ENCODE assay signal across 27 cellular contexts in the genomic region with DNA sequence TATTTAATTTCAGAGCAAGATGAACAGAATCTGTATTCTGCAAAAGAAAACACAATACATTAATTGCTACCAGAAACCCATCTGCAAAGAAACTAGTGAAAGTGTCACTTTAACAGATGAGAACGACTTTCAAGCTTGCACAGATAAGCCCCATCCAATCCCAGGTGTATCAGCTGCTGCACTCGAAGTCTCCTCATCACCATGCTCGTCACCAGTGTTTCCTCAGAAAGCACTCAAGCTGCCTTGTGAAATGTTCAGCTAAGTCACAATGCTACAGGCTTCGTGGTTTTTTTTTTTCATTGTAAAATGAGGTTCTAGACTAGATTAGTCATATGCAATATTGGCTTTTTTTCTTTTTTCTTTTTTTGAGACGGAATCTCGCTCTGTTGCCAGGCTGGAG. TPM values are rescaled to one million over a fixed set of nuclear protein-coding genes. Genes with fewer than 3 reads are reported as not detected.
DNase-seq lines count a peak whose midpoint lies in the region; ATAC-seq, FAIRE-seq and TF ChIP-seq lines count a peak whose summit lies in the region.
"Had no signal": no experiment of that assay in that cellular context is flagged by ENCODE, and none has a peak within 500 bp of the region (broad histone marks: within the 10 kb centered on the region; RNA-seq: fewer than 3 reads in every experiment).

No MANE protein-coding gene starts in this region.

- no peak for ATAC-seq in naive thymus-derived CD8-positive, alpha-beta T cell
- ATAC-seq in GM21619 (IDR thresholded peaks at IDR 0.05; ENCODE audit: unreplicated experiment) = no peak
- ATAC-seq: A549 had no signal

- peaks cover 13% of the 10 kb centered on the region for H3K4me1 Mint-ChIP-seq in activated CD4-positive, alpha-beta memory T cell treated with anti-CD3 and anti-CD28 coated beads for 36 hours (ENCODE audit: low read depth)
- H3K4me1 Mint-ChIP-seq in activated CD4-positive, alpha-beta memory T cell treated with anti-CD3 and anti-CD28 coated beads, Interleukin-2, amount 10 ng/mL, durations not matched to agents 7 days and 5 days = peaks cover 13% of the 10 kb centered on the region
- peaks cover 16% of the 10 kb centered on the region for H3K4me1 Mint-ChIP-seq in activated T-helper 1 cell treated with anti-CD3 and anti-CD28 coated beads, Interleukin-12 subunit alpha, Interleukin-12 subunit beta, Interleukin-2, Interleukin-4 antibody, amounts not matched to agents 30 ng/mL and 10 ng/mL and 1 ng/mL, durations not matched to agents 14 hours and 24 hours and 36 hours (ENCODE audit: low read depth)
- H3K4me1 Mint-ChIP-seq in naive thymus-derived CD8-positive, alpha-beta T cell = peaks cover 8 to 22% (median 19%) of the 10 kb centered on the region in 4 donors

- H3K4me3 Mint-ChIP-seq in activated CD4-positive, alpha-beta memory T cell treated with anti-CD3 and anti-CD28 coated beads for 36 hours = no peak overlapping the region
- H3K4me3 Mint-ChIP-seq in activated CD4-positive, alpha-beta memory T cell treated with anti-CD3 and anti-CD28 coated beads, Interleukin-2, amount 10 ng/mL, durations not matched to agents 7 days and 5 days = no peak overlapping the region
- H3K4me3 Mint-ChIP-seq in activated T-helper 1 cell treated with anti-CD3 and anti-CD28 coated beads, Interleukin-12 subunit alpha, Interleukin-12 subunit beta, Interleukin-2, Interleukin-4 antibody, amounts not matched to agents 30 ng/mL and 10 ng/mL and 1 ng/mL, durations not matched to agents 14 hours and 24 hours and 36 hours = no peak overlapping the region
- H3K4me3 Mint-ChIP-seq in naive thymus-derived CD8-positive, alpha-beta T cell = no peak overlapping the region
- H3K4me3 Mint-ChIP-seq: stimulated activated naive CD8-positive, alpha-beta T cell treated with anti-CD3 and anti-CD28 coated beads, Interleukin-15, Interleukin-2, amounts not matched to agents 100 ng/mL and 50 ng/mL, for 24 hours had no signal

- peak; percentile 22 for DNase-seq in activated CD4-positive, alpha-beta memory T cell treated with anti-CD3 and anti-CD28 coated beads for 36 hours
- no peak for DNase-seq in activated CD4-positive, alpha-beta memory T cell treated with anti-CD3 and anti-CD28 coated beads, Interleukin-2, amount 10 ng/mL, durations not matched to agents 7 days and 5 days
- DNase-seq in ELR (ENCODE audit: low read depth) = peak; percentile 29
- DNase-seq in activated T-helper 1 cell treated with anti-CD3 and anti-CD28 coated beads, Interleukin-12 subunit alpha, Interleukin-12 subunit beta, Interleukin-2, Interleukin-4 antibody, amounts not matched to agents 30 ng/mL and 10 ng/mL and 1 ng/mL, durations not matched to agents 14 hours and 24 hours and 36 hours (ENCODE audit: low spot score) = no peak
- no peak for DNase-seq in naive thymus-derived CD8-positive, alpha-beta T cell
- DNase-seq in NCI-H748 treated with DMSO at 0.1 percent for 48 hours (lab: John Stamatoyannopoulos, UW) = no peak
- no peak for DNase-seq in D721Med (ENCODE audit: insufficient read length, low spot score)
- DNase-seq: activated CD4-positive, CD25-positive, alpha-beta regulatory T cell treated with anti-CD3 and anti-CD28 coated beads, Interleukin-2, amount 50 U/mL, for 72 hours; activated CD8-positive, alpha-beta memory T cell treated with anti-CD3 and anti-CD28 coated beads, Interleukin-2, amount 50 U/mL, for 4 hours; activated gamma-delta T cell; AML-193; amniotic stem cell; H7; head of caudate nucleus; IMR-90; kidney; NCI-H1417 treated with DMSO at 0.1 percent for 48 hours; NCI-H2081 treated with DMSO at 0.1 percent for 48 hours; NCI-H345; occipital lobe; RPMI8226; stimulated activated CD4-positive, alpha-beta T cell treated with anti-CD3 and anti-CD28 coated beads, Interleukin-15, amount 100 ng/mL, for 24 hours; T-helper 1 cell had no signal

- peaks cover 29% of the 10 kb centered on the region for H3K36me3 Mint-ChIP-seq in activated CD4-positive, alpha-beta memory T cell treated with anti-CD3 and anti-CD28 coated beads for 36 hours
- peaks cover 47% of the 10 kb centered on the region for H3K36me3 Mint-ChIP-seq in activated CD4-positive, alpha-beta memory T cell treated with anti-CD3 and anti-CD28 coated beads, Interleukin-2, amount 10 ng/mL, durations not matched to agents 7 days and 5 days (ENCODE audit: low read depth)
- peaks cover 47% of the 10 kb centered on the region for H3K36me3 Mint-ChIP-seq in activated T-helper 1 cell treated with anti-CD3 and anti-CD28 coated beads, Interleukin-12 subunit alpha, Interleukin-12 subunit beta, Interleukin-2, Interleukin-4 antibody, amounts not matched to agents 30 ng/mL and 10 ng/mL and 1 ng/mL, durations not matched to agents 14 hours and 24 hours and 36 hours (ENCODE audit: low read depth)
- peaks cover 10 to 56% (median 18%) of the 10 kb centered on the region in 3 donors for H3K36me3 Mint-ChIP-seq in naive thymus-derived CD8-positive, alpha-beta T cell

- no peak for TF ChIP-seq CTCF in D721Med (IDR thresholded peaks at IDR 0.05; ENCODE audit: insufficient read depth, missing control alignments)

- POLR2A ChIA-PET in activated CD4-positive, alpha-beta memory T cell treated with anti-CD3 and anti-CD28 coated beads for 36 hours (lab: Charles Lee) = no interaction called here
- POLR2A ChIA-PET in activated CD4-positive, alpha-beta memory T cell treated with anti-CD3 and anti-CD28 coated beads, Interleukin-2, amount 10 ng/mL, durations not matched to agents 7 days and 5 days (lab: Charles Lee) = interaction anchor here (1.5 to 1.8 kb wide), 2 partner anchors 25 to 29 kb away, joined by 3 to 7 read pairs; a partner anchor contains a TSS
- POLR2A ChIA-PET in naive thymus-derived CD8-positive, alpha-beta T cell (lab: Charles Lee) = no interaction called here

- no peaks in the 10 kb centered on the region for H3K9me3 Mint-ChIP-seq in activated CD4-positive, alpha-beta memory T cell treated with anti-CD3 and anti-CD28 coated beads for 36 hours
- no peaks in the 10 kb centered on the region for H3K9me3 Mint-ChIP-seq in activated CD4-positive, alpha-beta memory T cell treated with anti-CD3 and anti-CD28 coated beads, Interleukin-2, amount 10 ng/mL, durations not matched to agents 7 days and 5 days
- no peaks in the 10 kb centered on the region for H3K9me3 Mint-ChIP-seq in activated T-helper 1 cell treated with anti-CD3 and anti-CD28 coated beads, Interleukin-12 subunit alpha, Interleukin-12 subunit beta, Interleukin-2, Interleukin-4 antibody, amounts not matched to agents 30 ng/mL and 10 ng/mL and 1 ng/mL, durations not matched to agents 14 hours and 24 hours and 36 hours
- no peaks in the 10 kb centered on the region for H3K9me3 Mint-ChIP-seq in naive thymus-derived CD8-positive, alpha-beta T cell
- H3K9me3 Mint-ChIP-seq: stimulated activated naive CD8-positive, alpha-beta T cell treated with anti-CD3 and anti-CD28 coated beads, Interleukin-15, Interleukin-2, amounts not matched to agents 100 ng/mL and 50 ng/mL, for 24 hours had no signal

- intact Hi-C loops in activated CD4-positive, alpha-beta memory T cell treated with anti-CD3 and anti-CD28 coated beads for 36 hours (cut with micrococcal nuclease) = no loop called here
- intact Hi-C loops in activated T-helper 1 cell treated with anti-CD3 and anti-CD28 coated beads, Interleukin-12 subunit alpha, Interleukin-12 subunit beta, Interleukin-2, Interleukin-4 antibody, amounts not matched to agents 30 ng/mL and 10 ng/mL and 1 ng/mL, durations not matched to agents 14 hours and 24 hours and 36 hours (cut with micrococcal nuclease) = no loop called here

- no peak for FAIRE-seq in D721Med (lab: Jason Lieb, UNC)
- FAIRE-seq: A549, kidney, TTC549 had no signal

- CTCF ChIA-PET in activated CD4-positive, alpha-beta memory T cell treated with anti-CD3 and anti-CD28 coated beads for 36 hours (lab: Charles Lee) = no interaction called here
- CTCF ChIA-PET in activated CD4-positive, alpha-beta memory T cell treated with anti-CD3 and anti-CD28 coated beads, Interleukin-2, amount 10 ng/mL, durations not matched to agents 7 days and 5 days (lab: Charles Lee) = interaction anchor here (0.6 to 1.0 kb wide), 2 partner anchors 14 to 51 kb away, joined by 3 to 6 read pairs; no protein-coding TSS in a partner anchor

- no peaks in the 10 kb centered on the region for H3K27me3 Mint-ChIP-seq in activated CD4-positive, alpha-beta memory T cell treated with anti-CD3 and anti-CD28 coated beads for 36 hours
- H3K27me3 Mint-ChIP-seq in activated CD4-positive, alpha-beta memory T cell treated with anti-CD3 and anti-CD28 coated beads, Interleukin-2, amount 10 ng/mL, durations not matched to agents 7 days and 5 days = no peaks in the 10 kb centered on the region
- no peaks in the 10 kb centered on the region for H3K27me3 Mint-ChIP-seq in activated T-helper 1 cell treated with anti-CD3 and anti-CD28 coated beads, Interleukin-12 subunit alpha, Interleukin-12 subunit beta, Interleukin-2, Interleukin-4 antibody, amounts not matched to agents 30 ng/mL and 10 ng/mL and 1 ng/mL, durations not matched to agents 14 hours and 24 hours and 36 hours (ENCODE audit: insufficient read depth)
- no peaks in the 10 kb centered on the region for H3K27me3 Mint-ChIP-seq in naive thymus-derived CD8-positive, alpha-beta T cell
- H3K27me3 Mint-ChIP-seq: stimulated activated naive CD8-positive, alpha-beta T cell treated with anti-CD3 and anti-CD28 coated beads, Interleukin-15, Interleukin-2, amounts not matched to agents 100 ng/mL and 50 ng/mL, for 24 hours had no signal

- peak overlapping the region; percentile 26 for H3K27ac Mint-ChIP-seq in activated CD4-positive, alpha-beta memory T cell treated with anti-CD3 and anti-CD28 coated beads for 36 hours
- H3K27ac Mint-ChIP-seq in activated CD4-positive, alpha-beta memory T cell treated with anti-CD3 and anti-CD28 coated beads, Interleukin-2, amount 10 ng/mL, durations not matched to agents 7 days and 5 days = no peak overlapping the region
- peak overlapping the region; percentile 8 for H3K27ac Mint-ChIP-seq in activated T-helper 1 cell treated with anti-CD3 and anti-CD28 coated beads, Interleukin-12 subunit alpha, Interleukin-12 subunit beta, Interleukin-2, Interleukin-4 antibody, amounts not matched to agents 30 ng/mL and 10 ng/mL and 1 ng/mL, durations not matched to agents 14 hours and 24 hours and 36 hours
- peak overlapping the region in 7 of 10 donors; percentile 17 to 84 (median 35) for H3K27ac Mint-ChIP-seq in naive thymus-derived CD8-positive, alpha-beta T cell
- H3K27ac Mint-ChIP-seq: stimulated activated naive CD8-positive, alpha-beta T cell treated with anti-CD3 and anti-CD28 coated beads, Interleukin-15, Interleukin-2, amounts not matched to agents 100 ng/mL and 50 ng/mL, for 24 hours had no signal

RNA-seq across cellular contexts. Expression of a gene that starts 3.3 kb away (rescaled TPM):
- total RNA-seq in activated CD4-positive, alpha-beta memory T cell treated with anti-CD3 and anti-CD28 coated beads for 36 hours = 100 to 1,000 TPM; 127 to 142 TPM
- total RNA-seq in activated CD4-positive, alpha-beta memory T cell treated with anti-CD3 and anti-CD28 coated beads, Interleukin-2, amount 10 ng/mL, durations not matched to agents 7 days and 5 days = 10 to 100 TPM; 81.4 to 89.3 TPM
- 112 and 137 TPM in 2 replicates for total RNA-seq in activated T-helper 1 cell treated with anti-CD3 and anti-CD28 coated beads, Interleukin-12 subunit alpha, Interleukin-12 subunit beta, Interleukin-2, Interleukin-4 antibody, amounts not matched to agents 30 ng/mL and 10 ng/mL and 1 ng/mL, durations not matched to agents 14 hours and 24 hours and 36 hours
- total RNA-seq in naive thymus-derived CD8-positive, alpha-beta T cell = 100 to 1,000 TPM; 104 to 111 TPM
- 10 to 100 TPM; 56.6 to 67.0 (median 60.7) TPM for polyA plus RNA-seq in naive thymus-derived CD8-positive, alpha-beta T cell

RNA-seq across cellular contexts. Expression of a gene that starts 29.1 kb away (rescaled TPM):
- total RNA-seq in activated CD4-positive, alpha-beta memory T cell treated with anti-CD3 and anti-CD28 coated beads for 36 hours = 100 to 1,000 TPM; 108 to 120 TPM
- 100 to 1,000 TPM in 1 of 2 experiments, 10 to 100 TPM in 1; 95.7 to 102 TPM for total RNA-seq in activated CD4-positive, alpha-beta memory T cell treated with anti-CD3 and anti-CD28 coated beads, Interleukin-2, amount 10 ng/mL, durations not matched to agents 7 days and 5 days
- 120 and 127 TPM in 2 replicates for total RNA-seq in activated T-helper 1 cell treated with anti-CD3 and anti-CD28 coated beads, Interleukin-12 subunit alpha, Interleukin-12 subunit beta, Interleukin-2, Interleukin-4 antibody, amounts not matched to agents 30 ng/mL and 10 ng/mL and 1 ng/mL, durations not matched to agents 14 hours and 24 hours and 36 hours
- 100 to 1,000 TPM; 145 to 164 TPM for total RNA-seq in naive thymus-derived CD8-positive, alpha-beta T cell
- 10 to 100 TPM; 66.1 to 92.1 (median 70.4) TPM for polyA plus RNA-seq in naive thymus-derived CD8-positive, alpha-beta T cell

Comparison
In these comparisons a context has a peak if more than half of its experiments do, and no peak if none do; other contexts are left out.
1. DNase-seq: peak in activated CD4-positive, alpha-beta memory T cell treated with anti-CD3 and anti-CD28 coated beads for 36 hours (single experiment) and ELR (single experiment); none in activated CD4-positive, alpha-beta memory T cell treated with anti-CD3 and anti-CD28 coated beads, Interleukin-2, amount 10 ng/mL, durations not matched to agents 7 days and 5 days (single experiment), activated T-helper 1 cell treated with anti-CD3 and anti-CD28 coated beads, Interleukin-12 subunit alpha, Interleukin-12 subunit beta, Interleukin-2, Interleukin-4 antibody, amounts not matched to agents 30 ng/mL and 10 ng/mL and 1 ng/mL, durations not matched to agents 14 hours and 24 hours and 36 hours (single experiment), naive thymus-derived CD8-positive, alpha-beta T cell (0 of 10), NCI-H748 treated with DMSO at 0.1 percent for 48 hours (single experiment) and D721Med (single experiment).